In the genomic region with DNA sequence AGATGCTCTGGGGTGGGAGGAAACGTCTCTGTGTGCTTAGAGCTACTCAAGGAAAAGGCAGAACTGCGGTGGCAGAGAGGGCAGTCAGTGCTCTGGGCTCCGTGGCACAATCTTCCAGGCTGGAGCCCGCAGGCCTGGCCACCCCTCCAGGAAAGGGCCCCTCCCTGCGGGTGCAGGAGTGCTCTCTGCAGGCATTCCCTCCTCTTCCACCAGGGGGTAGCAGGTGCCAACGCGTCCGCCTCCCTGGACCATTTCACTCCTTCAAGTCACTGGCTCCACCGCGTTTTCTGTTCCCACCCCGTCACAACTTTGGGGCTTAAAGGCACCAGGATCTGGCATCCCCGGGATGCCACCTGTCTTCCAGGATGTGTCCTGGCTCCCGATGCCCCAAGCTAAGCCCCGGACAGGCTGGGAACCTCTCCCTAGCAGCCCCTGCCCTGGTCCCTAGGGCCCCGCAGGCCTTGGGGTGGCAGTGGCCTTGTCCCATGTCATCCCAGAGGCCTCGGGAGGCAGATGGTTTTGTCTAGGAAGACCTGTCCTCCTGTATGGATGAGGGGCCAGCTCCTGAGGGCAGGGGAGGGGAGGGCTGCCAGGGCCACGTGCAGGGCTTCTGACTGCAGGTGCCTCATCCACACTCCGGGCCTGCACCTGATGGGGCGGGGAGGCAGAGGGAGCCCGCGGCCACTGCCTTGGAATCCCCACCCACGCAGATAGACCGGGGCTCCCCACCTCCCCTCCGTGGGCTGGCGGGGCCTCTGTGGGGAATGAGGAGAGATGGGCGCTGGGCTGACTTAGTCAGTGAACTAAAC, we compare ENCODE assay signal across 1 cellular context.
TF ChIP-seq lines count a peak whose summit lies in the region.

No MANE protein-coding gene starts in this region.

TF ChIP-seq in WTC11, 78 proteins besides CTCF, POLR2A, EP300 and RAD21 (continued from another document):
- TF ChIP-seq, protein P1, sequence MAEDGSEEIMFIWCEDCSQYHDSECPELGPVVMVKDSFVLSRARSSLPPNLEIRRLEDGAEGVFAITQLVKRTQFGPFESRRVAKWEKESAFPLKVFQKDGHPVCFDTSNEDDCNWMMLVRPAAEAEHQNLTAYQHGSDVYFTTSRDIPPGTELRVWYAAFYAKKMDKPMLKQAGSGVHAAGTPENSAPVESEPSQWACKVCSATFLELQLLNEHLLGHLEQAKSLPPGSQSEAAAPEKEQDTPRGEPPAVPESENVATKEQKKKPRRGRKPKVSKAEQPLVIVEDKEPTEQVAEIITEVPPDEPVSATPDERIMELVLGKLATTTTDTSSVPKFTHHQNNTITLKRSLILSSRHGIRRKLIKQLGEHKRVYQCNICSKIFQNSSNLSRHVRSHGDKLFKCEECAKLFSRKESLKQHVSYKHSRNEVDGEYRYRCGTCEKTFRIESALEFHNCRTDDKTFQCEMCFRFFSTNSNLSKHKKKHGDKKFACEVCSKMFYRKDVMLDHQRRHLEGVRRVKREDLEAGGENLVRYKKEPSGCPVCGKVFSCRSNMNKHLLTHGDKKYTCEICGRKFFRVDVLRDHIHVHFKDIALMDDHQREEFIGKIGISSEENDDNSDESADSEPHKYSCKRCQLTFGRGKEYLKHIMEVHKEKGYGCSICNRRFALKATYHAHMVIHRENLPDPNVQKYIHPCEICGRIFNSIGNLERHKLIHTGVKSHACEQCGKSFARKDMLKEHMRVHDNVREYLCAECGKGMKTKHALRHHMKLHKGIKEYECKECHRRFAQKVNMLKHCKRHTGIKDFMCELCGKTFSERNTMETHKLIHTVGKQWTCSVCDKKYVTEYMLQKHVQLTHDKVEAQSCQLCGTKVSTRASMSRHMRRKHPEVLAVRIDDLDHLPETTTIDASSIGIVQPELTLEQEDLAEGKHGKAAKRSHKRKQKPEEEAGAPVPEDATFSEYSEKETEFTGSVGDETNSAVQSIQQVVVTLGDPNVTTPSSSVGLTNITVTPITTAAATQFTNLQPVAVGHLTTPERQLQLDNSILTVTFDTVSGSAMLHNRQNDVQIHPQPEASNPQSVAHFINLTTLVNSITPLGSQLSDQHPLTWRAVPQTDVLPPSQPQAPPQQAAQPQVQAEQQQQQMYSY (CRISPR knock-in tag; IDR thresholded peaks at IDR 0.05): no peak
